Comparison of ENCODE assay signal across 8 cellular contexts in genomic region chr19:36573948-36574726, GRCh38. TPM values are rescaled to one million over a fixed set of nuclear protein-coding genes. Genes with fewer than 3 reads are reported as not detected.
A peak's percentile ranks its signal among the peaks of the same experiment; 100 is the strongest.
DNase-seq lines count a peak whose midpoint lies in the region; ATAC-seq and TF ChIP-seq lines count a peak whose summit lies in the region.

No MANE protein-coding gene starts in this region.

- no peaks in the 10 kb centered on the region for H4K20me1 ChIP-seq in KMS-11 (ENCODE audit: insufficient read depth)

- H3K36me3 Mint-ChIP-seq in central memory CD8-positive, alpha-beta T cell (ENCODE audit: insufficient read depth) = peaks cover 36% of the 10 kb centered on the region
- peaks cover 51% of the 10 kb centered on the region for H3K36me3 Mint-ChIP-seq in type B pancreatic cell

- H3K27me3 Mint-ChIP-seq in central memory CD8-positive, alpha-beta T cell = no peaks in the 10 kb centered on the region
- no peaks in the 10 kb centered on the region for H3K27me3 Mint-ChIP-seq in type B pancreatic cell

- H3K4me3 ChIP-seq in GM08714 (ENCODE audit: low read length) = peak overlapping the region; percentile 92
- H3K4me3 ChIP-seq in KMS-11 (IDR thresholded peaks at IDR 0.05; ENCODE audit: insufficient read depth, low read depth, low read length) = no peak overlapping the region
- peak overlapping the region; percentile 94 for H3K4me3 ChIP-seq in lower leg skin (ENCODE audit: low read depth, poor library complexity, severe bottlenecking)

- TF ChIP-seq CTCF in KMS-11 (conservative IDR thresholded peaks at IDR 0.05; ENCODE audit: low read depth, low read length) = no peak
- TF ChIP-seq CTCF in lower leg skin (IDR thresholded peaks at IDR 0.05) = no peak
- no peak for TF ChIP-seq CTCF in type B pancreatic cell (conservative IDR thresholded peaks at IDR 0.05)

- H3K4me1 Mint-ChIP-seq in central memory CD8-positive, alpha-beta T cell = peaks cover 36% of the 10 kb centered on the region
- H3K4me1 Mint-ChIP-seq in type B pancreatic cell (ENCODE audit: unreplicated experiment) = peaks cover 17% of the 10 kb centered on the region

- H3K9ac ChIP-seq in KMS-11 = peak overlapping the region; percentile 64; the same call in 1 of the 2 replicates

- intact Hi-C loops in lower leg skin (cut with DNase I; ENCODE audit: low total_unique reads) = no loop called here

- H2AFZ ChIP-seq in KMS-11 (ENCODE audit: low read depth) = peak overlapping the region; percentile 91; the same call in 1 of the 2 replicates

- TF ChIP-seq POLR2A in lower leg skin (IDR thresholded peaks at IDR 0.05) = no peak

- 27 to 28% methylated on average over 15 of the region's 15 CpGs for WGBS in lower leg skin, 2 donors

- no peaks in the 10 kb centered on the region for H3K36me3 ChIP-seq in KMS-11 (ENCODE audit: insufficient read depth)

- no peak for ATAC-seq in central memory CD8-positive, alpha-beta T cell (replicated peaks; ENCODE audit: extremely low read depth, poor library complexity, severe bottlenecking)
- no peak for ATAC-seq in GM21825 (IDR thresholded peaks at IDR 0.05; ENCODE audit: unreplicated experiment)

- 0 out of 2 replicates have a peak, but pooled peaks cover 6% of the 10 kb centered on the region for H3K79me2 ChIP-seq in KMS-11 (ENCODE audit: insufficient read depth, low read depth)

- no peaks in the 10 kb centered on the region for H3K9me3 Mint-ChIP-seq in central memory CD8-positive, alpha-beta T cell
- no peaks in the 10 kb centered on the region for H3K9me3 Mint-ChIP-seq in type B pancreatic cell

- no peaks in the 10 kb centered on the region for H3K27me3 ChIP-seq in KMS-11 (ENCODE audit: insufficient read depth, low read depth)

- H3K27ac ChIP-seq in KMS-11 = no peak overlapping the region

- DNase-seq in central memory CD8-positive, alpha-beta T cell (ENCODE audit: low spot score in 2 of 2) = no peak
- DNase-seq in lower leg skin (ENCODE audit: low spot score in 2 of 2) (no peak), type B pancreatic cell (ENCODE audit: extremely low spot score, unreplicated experiment) (no peak), A172 (ENCODE audit: low spot score) (no peak), occipital lobe (lab: John Stamatoyannopoulos, UW) (no peak)

- H3K4me2 ChIP-seq in KMS-11 = peak overlapping the region; percentile 34

- peak overlapping the region; percentile 86 for H3K4me3 Mint-ChIP-seq in central memory CD8-positive, alpha-beta T cell
- peak overlapping the region; percentile 99 for H3K4me3 Mint-ChIP-seq in type B pancreatic cell

- H3K27ac Mint-ChIP-seq in central memory CD8-positive, alpha-beta T cell (ENCODE audit: low read depth) = peak overlapping the region; percentile 96
- peak overlapping the region; percentile 99 for H3K27ac Mint-ChIP-seq in type B pancreatic cell

- H3K4me1 ChIP-seq in KMS-11 (ENCODE audit: low read depth, poor library complexity, severe bottlenecking) = no peaks in the 10 kb centered on the region

RNA-seq across cellular contexts. Expression of gene ZNF529, which starts 1.0 kb away (rescaled TPM):
- total RNA-seq in lower leg skin = 1 to 10 TPM; 3.9 to 7.8 (median 6.7) TPM
- total RNA-seq in type B pancreatic cell (ENCODE audit: low replicate concordance) = 19.3 and 23.9 TPM in 2 replicates
- total RNA-seq in A172 (2014; rRNA removed; shearing (Covaris generic)) = 6.8 and 7.7 TPM in 2 replicates
- 57.9 TPM for total RNA-seq in occipital lobe

RNA-seq across cellular contexts. Expression of gene ZNF382, which starts 31.0 kb away (rescaled TPM):
- total RNA-seq in lower leg skin (1 to 10 TPM in 3 of 4 donors, under 1 TPM in 1; 0.95 to 3.3 (median 1.2) TPM), type B pancreatic cell (ENCODE audit: low replicate concordance) (9.5 and 17.5 TPM in 2 replicates), occipital lobe (110 TPM)
- 5.1 and 10.0 TPM in 2 replicates for total RNA-seq in A172 (2014; rRNA removed; shearing (Covaris generic))

RNA-seq across cellular contexts. Expression of gene ZNF260, which starts 46.1 kb away (rescaled TPM):
- total RNA-seq in lower leg skin = 1 to 10 TPM; 5.4 to 8.7 (median 7.1) TPM
- 27.8 and 35.7 TPM in 2 replicates for total RNA-seq in type B pancreatic cell (ENCODE audit: low replicate concordance)
- total RNA-seq in A172 (2014; rRNA removed; shearing (Covaris generic)) = 18.6 and 22.5 TPM in 2 replicates
- 48.4 TPM for total RNA-seq in occipital lobe
